11 cellular contexts compared by ENCODE assay signal in genomic region chr2:68190991-68191731, GRCh38. TPM values are rescaled to one million over a fixed set of nuclear protein-coding genes. Genes with fewer than 3 reads are reported as not detected.
DNase-seq lines count a peak whose midpoint lies in the region; ATAC-seq and TF ChIP-seq lines count a peak whose summit lies in the region.
"Had no signal": no experiment of that assay in that cellular context is flagged by ENCODE, and none has a peak within 500 bp of the region (broad histone marks: within the 10 kb centered on the region; RNA-seq: fewer than 3 reads in every experiment).

No MANE protein-coding gene starts in this region.

- H3K4me1 ChIP-seq in PC-9 (replicated peaks; ENCODE audit: insufficient read depth) (peaks cover 28% of the 10 kb centered on the region), neuronal stem cell (ENCODE audit: control insufficient read depth in 2 of 2, insufficient read depth in 1 of 2, low read depth in 1 of 2, low read length in 2 of 2) (no peaks in the 10 kb centered on the region)

- H4K91ac ChIP-seq in neuronal stem cell (ENCODE audit: low read depth, low read length, poor library complexity): no peak overlapping the region

- no peak overlapping the region for H3K23ac ChIP-seq in neuronal stem cell (ENCODE audit: low read depth, low read length, poor library complexity)

- H3K36me3 ChIP-seq in PC-9 (ENCODE audit: low read depth) (peaks cover 5% of the 10 kb centered on the region; the same call in 1 of the 2 replicates), neuronal stem cell (replicated peaks in 1 of 2; ENCODE audit: control insufficient read depth in 2 of 2, insufficient read depth in 2 of 2, low read length in 2 of 2) (peaks cover 0 to 9% of the 10 kb centered on the region in 2 donors)

- BruUV-seq in PC-9 (replicated peaks; lab: Mats Ljungman, UMichigan): no TSS peak

- CTCF ChIA-PET in PC-9 (lab: Charles Lee): interaction anchor here (0.8 kb wide), 1 partner anchor 59 kb away, joined by 5 read pairs; no protein-coding TSS in a partner anchor

- H2AFZ ChIP-seq in PC-9: no peak overlapping the region
- H2AFZ ChIP-seq in neuronal stem cell (ENCODE audit: low read length): no peak overlapping the region

- no peak overlapping the region for H2BK15ac ChIP-seq in neuronal stem cell (ENCODE audit: low read length)

- H3K9me3 ChIP-seq in PC-9 (ENCODE audit: insufficient read depth, low read depth) (no peaks in the 10 kb centered on the region), neuronal stem cell (replicated peaks in 1 of 2; ENCODE audit: control insufficient read depth in 2 of 2, insufficient read depth in 1 of 2, low read depth in 1 of 2, low read length in 2 of 2) (no peaks in the 10 kb centered on the region)

- peaks cover 2% of the 10 kb centered on the region for H3K79me1 ChIP-seq in neuronal stem cell (ENCODE audit: low read depth, low read length)

- POLR2A ChIA-PET in PC-9 (lab: Charles Lee; ENCODE audit: unreplicated experiment): no interaction called here

- H3K4me2 ChIP-seq in PC-9 (no peak overlapping the region), neuronal stem cell (ENCODE audit: insufficient read depth, low read length, poor library complexity, severe bottlenecking) (no peak overlapping the region)

- H2BK5ac ChIP-seq in neuronal stem cell (ENCODE audit: low read length): no peak overlapping the region

- H3K27ac ChIP-seq in PC-9: peak overlapping the region; percentile 40; the same call in 1 of the 2 replicates
- H3K27ac ChIP-seq in epithelial cell of prostate: peak overlapping the region; percentile 88
- H3K27ac ChIP-seq in neuronal stem cell (replicated peaks; ENCODE audit: low read length): no peak overlapping the region
- H3K27ac ChIP-seq: C4-2B had no signal

- WGBS in neuronal stem cell (ENCODE audit: extremely low coverage in 2 of 2, insufficient read length in 2 of 2, insufficient replicate concordance in 1 of 2), 2 donors: no CpG with 5 or more reads among the region's 3 CpGs

- H3K18ac ChIP-seq in neuronal stem cell (ENCODE audit: low read length): no peak overlapping the region

- no peaks in the 10 kb centered on the region for H3K9me3 Mint-ChIP-seq in activated T-cell treated with anti-CD3 and anti-CD28 coated beads, Interleukin-2, amount 50 U/mL, for 24 hours
- H3K9me3 Mint-ChIP-seq in stimulated activated memory B cell treated with anti-CD40 and anti-IgM and Interleukin-4, amounts not matched to agents 10 μg/mL and 1 μg/mL and 100 μg/mL, for 72 hours: no peaks in the 10 kb centered on the region
- H3K9me3 Mint-ChIP-seq: nephron had no signal

- no peak overlapping the region for H3K14ac ChIP-seq in neuronal stem cell (ENCODE audit: low read length)

- H3F3A ChIP-seq in PC-9 (ENCODE audit: insufficient read depth, low read depth): peaks cover 42% of the 10 kb centered on the region

- H2BK120ac ChIP-seq in neuronal stem cell (ENCODE audit: low read depth, low read length): no peak overlapping the region

- no peak overlapping the region for H2AK5ac ChIP-seq in neuronal stem cell (ENCODE audit: low read depth, low read length)

- no peak overlapping the region for H4K8ac ChIP-seq in neuronal stem cell (ENCODE audit: low read depth, low read length)

- no peaks in the 10 kb centered on the region for H3K27me3 ChIP-seq in PC-9 (ENCODE audit: insufficient read depth, low read depth)
- H3K27me3 ChIP-seq in neuronal stem cell (ENCODE audit: control insufficient read depth in 3 of 3, insufficient read depth in 3 of 3, low read depth in 1 of 3, low read length in 3 of 3): no peaks in the 10 kb centered on the region

- H3K9ac ChIP-seq in neuronal stem cell (ENCODE audit: low read depth, low read length, poor library complexity): no peak overlapping the region

- H3K79me2 ChIP-seq in PC-9 (ENCODE audit: low read depth): peaks cover 88% of the 10 kb centered on the region

- no peak overlapping the region for H3K4me3 Mint-ChIP-seq in activated T-cell treated with anti-CD3 and anti-CD28 coated beads, Interleukin-2, amount 50 U/mL, for 24 hours
- H3K4me3 Mint-ChIP-seq in stimulated activated memory B cell treated with anti-CD40 and anti-IgM and Interleukin-4, amounts not matched to agents 10 μg/mL and 1 μg/mL and 100 μg/mL, for 72 hours: no peak overlapping the region
- H3K4me3 Mint-ChIP-seq: nephron had no signal

- ATAC-seq in stimulated activated memory B cell treated with anti-CD40 and anti-IgM and Interleukin-4, amounts not matched to agents 10 μg/mL and 1 μg/mL and 100 μg/mL, for 72 hours: no peak
- ATAC-seq in GM19467 (IDR thresholded peaks at IDR 0.05; ENCODE audit: unreplicated experiment): no peak

- peaks cover 29% of the 10 kb centered on the region for H3K36me3 Mint-ChIP-seq in activated T-cell treated with anti-CD3 and anti-CD28 coated beads, Interleukin-2, amount 50 U/mL, for 24 hours (ENCODE audit: low read depth)
- H3K36me3 Mint-ChIP-seq in stimulated activated memory B cell treated with anti-CD40 and anti-IgM and Interleukin-4, amounts not matched to agents 10 μg/mL and 1 μg/mL and 100 μg/mL, for 72 hours: peaks cover 10% of the 10 kb centered on the region

- no peak for TF ChIP-seq CTCF in PC-9 (conservative IDR thresholded peaks at IDR 0.05)

- no peak for DNase-seq in activated T-cell treated with anti-CD3 and anti-CD28 coated beads, Interleukin-2, amount 50 U/mL, for 24 hours
- DNase-seq in activated T-cell treated with anti-CD3 and anti-CD28 coated beads, Interleukin-2, amount 50 U/mL, for 1 hour: no peak
- DNase-seq in PC-9 (peak in 1 of 2 experiments; percentile 53), epithelial cell of prostate (ENCODE audit: low read depth, low spot score) (peak; percentile 76), neuronal stem cell (ENCODE audit: low spot score) (no peak), NCI-H774 (lab: John Stamatoyannopoulos, UW) (no peak)
- DNase-seq: foreskin melanocyte had no signal

- H2BK12ac ChIP-seq in neuronal stem cell (ENCODE audit: low read length): no peak overlapping the region

- no peak overlapping the region for H3K4ac ChIP-seq in neuronal stem cell (ENCODE audit: low read length)

- H3K9me2 ChIP-seq in PC-9 (ENCODE audit: insufficient read depth): no peaks in the 10 kb centered on the region

- intact Hi-C loops in PC-9 (cut with micrococcal nuclease; ENCODE audit: unreplicated experiment): no loop called here

- H3K4me1 Mint-ChIP-seq in activated T-cell treated with anti-CD3 and anti-CD28 coated beads, Interleukin-2, amount 50 U/mL, for 24 hours (ENCODE audit: low read depth): peaks cover 68% of the 10 kb centered on the region
- H3K4me1 Mint-ChIP-seq in stimulated activated memory B cell treated with anti-CD40 and anti-IgM and Interleukin-4, amounts not matched to agents 10 μg/mL and 1 μg/mL and 100 μg/mL, for 72 hours: peaks cover 42% of the 10 kb centered on the region

- no peaks in the 10 kb centered on the region; the same call in 1 of the 2 replicates for H4K20me1 ChIP-seq in PC-9 (ENCODE audit: insufficient read depth)

- H3K27ac Mint-ChIP-seq in activated T-cell treated with anti-CD3 and anti-CD28 coated beads, Interleukin-2, amount 50 U/mL, for 24 hours: peak overlapping the region; percentile 82
- H3K27ac Mint-ChIP-seq in stimulated activated memory B cell treated with anti-CD40 and anti-IgM and Interleukin-4, amounts not matched to agents 10 μg/mL and 1 μg/mL and 100 μg/mL, for 72 hours: peak overlapping the region; percentile 28
- H3K27ac Mint-ChIP-seq: nephron had no signal

- no peak overlapping the region for H3K4me3 ChIP-seq in PC-9
- no peak overlapping the region for H3K4me3 ChIP-seq in neuronal stem cell (ENCODE audit: low read length in 2 of 2)

- H3K27me3 Mint-ChIP-seq in activated T-cell treated with anti-CD3 and anti-CD28 coated beads, Interleukin-2, amount 50 U/mL, for 24 hours: no peaks in the 10 kb centered on the region
- H3K27me3 Mint-ChIP-seq in stimulated activated memory B cell treated with anti-CD40 and anti-IgM and Interleukin-4, amounts not matched to agents 10 μg/mL and 1 μg/mL and 100 μg/mL, for 72 hours: no peaks in the 10 kb centered on the region

RNA-seq across cellular contexts. Expression of gene PNO1, which starts 33.5 kb away (rescaled TPM):
- 11.2 and 17.8 TPM in 2 replicates for total RNA-seq in PC-9 (2021)
- polyA plus RNA-seq in neuronal stem cell (2013, experiment 1 of 2): 11.4 TPM
- 11.2 TPM for polyA plus RNA-seq in neuronal stem cell (2013, experiment 2 of 2)
